1 cellular context compared by ENCODE assay signal in genomic region chr17:67999291-67999911, GRCh38.
TF ChIP-seq lines count a peak whose summit lies in the region.

No MANE protein-coding gene starts in this region.

TF ChIP-seq in IMR-90, 13 proteins besides CTCF, POLR2A, EP300 and RAD21:
- TF ChIP-seq NFE2L2 (IDR thresholded peaks at IDR 0.05; ENCODE audit: low read depth, low read length) (peak; percentile 38; the same call in 1 of the 2 replicates), MAZ (IDR thresholded peaks at IDR 0.05; ENCODE audit: borderline replicate concordance, low read depth, low read length) (no peak)
